Comparison of ENCODE assay signal across 1 cellular context in the genomic region with DNA sequence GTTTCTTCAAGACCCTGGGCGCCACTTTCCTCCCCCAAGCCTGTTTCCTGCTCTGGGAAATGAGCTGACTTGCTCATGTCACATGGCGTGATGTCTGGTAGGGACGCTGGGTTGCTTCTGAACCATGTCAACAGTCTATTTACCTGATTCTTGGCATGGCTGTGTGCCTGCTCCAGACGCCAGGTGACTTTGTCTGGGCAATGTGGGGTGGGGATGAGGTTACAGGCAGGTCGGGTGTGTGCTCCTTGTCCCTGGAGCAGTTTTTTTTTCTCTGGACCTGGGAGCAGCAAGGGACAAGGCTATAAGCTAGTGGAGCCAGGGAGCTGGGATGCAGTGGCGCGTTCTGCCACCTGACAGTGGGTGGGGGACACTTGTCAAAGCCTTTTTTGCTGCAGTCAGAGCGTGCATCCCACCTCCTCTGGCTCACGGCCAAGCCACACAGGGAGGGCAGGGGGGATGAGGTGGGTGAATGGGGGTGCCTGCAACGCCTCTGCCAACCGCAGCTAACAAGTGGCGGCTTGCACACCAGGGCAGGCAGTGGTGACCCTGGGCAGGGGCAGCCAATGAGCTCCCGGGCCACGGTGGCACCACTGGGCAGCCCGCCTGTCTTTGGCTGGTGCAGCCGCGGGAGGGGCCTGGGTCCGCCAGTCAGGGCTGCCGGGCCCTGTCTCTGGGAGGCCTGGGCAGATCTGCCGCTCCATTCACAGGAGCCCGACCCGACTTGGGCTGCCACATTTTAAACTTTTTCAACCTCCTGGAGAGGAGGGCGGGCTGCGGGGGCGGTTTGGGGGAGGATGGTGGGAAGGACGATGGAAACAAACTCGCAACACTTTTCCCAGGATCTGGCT.
TF ChIP-seq lines count a peak whose summit lies in the region.

No MANE protein-coding gene starts in this region.

TF ChIP-seq in HepG2, 621 proteins besides CTCF, POLR2A, EP300 and RAD21 (continued from another document and continues in another):
- TF ChIP-seq, protein P1, sequence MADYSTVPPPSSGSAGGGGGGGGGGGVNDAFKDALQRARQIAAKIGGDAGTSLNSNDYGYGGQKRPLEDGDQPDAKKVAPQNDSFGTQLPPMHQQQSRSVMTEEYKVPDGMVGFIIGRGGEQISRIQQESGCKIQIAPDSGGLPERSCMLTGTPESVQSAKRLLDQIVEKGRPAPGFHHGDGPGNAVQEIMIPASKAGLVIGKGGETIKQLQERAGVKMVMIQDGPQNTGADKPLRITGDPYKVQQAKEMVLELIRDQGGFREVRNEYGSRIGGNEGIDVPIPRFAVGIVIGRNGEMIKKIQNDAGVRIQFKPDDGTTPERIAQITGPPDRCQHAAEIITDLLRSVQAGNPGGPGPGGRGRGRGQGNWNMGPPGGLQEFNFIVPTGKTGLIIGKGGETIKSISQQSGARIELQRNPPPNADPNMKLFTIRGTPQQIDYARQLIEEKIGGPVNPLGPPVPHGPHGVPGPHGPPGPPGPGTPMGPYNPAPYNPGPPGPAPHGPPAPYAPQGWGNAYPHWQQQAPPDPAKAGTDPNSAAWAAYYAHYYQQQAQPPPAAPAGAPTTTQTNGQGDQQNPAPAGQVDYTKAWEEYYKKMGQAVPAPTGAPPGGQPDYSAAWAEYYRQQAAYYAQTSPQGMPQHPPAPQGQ (CRISPR knock-in tag; IDR thresholded peaks at IDR 0.05; ENCODE audit: borderline replicate concordance) = no peak; the same call in 1 of the 2 replicates
- TF ChIP-seq ZNF616 (CRISPR knock-in tag; IDR thresholded peaks at IDR 0.05; ENCODE audit: low read depth) = no peak
- no peak for TF ChIP-seq MXI1 (IDR thresholded peaks at IDR 0.05; ENCODE audit: borderline replicate concordance, low read depth, low read length)
- TF ChIP-seq STAG1 (CRISPR knock-in tag; IDR thresholded peaks at IDR 0.05) = no peak; the same call in 1 of the 2 replicates
- no peak; the same call in 1 of the 2 replicates for TF ChIP-seq NR2F6 (IDR thresholded peaks at IDR 0.05)
- peak; percentile 78 for TF ChIP-seq NR2F6 (CRISPR knock-in tag; IDR thresholded peaks at IDR 0.05)
- 0 out of 2 replicates have a peak, but pooled peaks have one; percentile 38 for TF ChIP-seq ZNF7 (CRISPR knock-in tag; IDR thresholded peaks at IDR 0.05)
- TF ChIP-seq ZNF747 (CRISPR knock-in tag; IDR thresholded peaks at IDR 0.05; ENCODE audit: borderline replicate concordance) = peak; percentile 58; the same call in 1 of the 2 replicates
- peak; percentile 98 for TF ChIP-seq RFX5 (IDR thresholded peaks at IDR 0.05; ENCODE audit: low read depth, low read length)
- TF ChIP-seq ELF1 (CRISPR knock-in tag; IDR thresholded peaks at IDR 0.05) = no peak
- TF ChIP-seq HNF4A (CRISPR knock-in tag; IDR thresholded peaks at IDR 0.05) = no peak
- 0 out of 2 replicates have a peak, but pooled peaks have one; percentile 21 for TF ChIP-seq ZFP36L1 (CRISPR knock-in tag; IDR thresholded peaks at IDR 0.05)
- TF ChIP-seq CENPT (CRISPR knock-in tag; IDR thresholded peaks at IDR 0.05; ENCODE audit: low read depth) = peak; percentile 69; the same call in 1 of the 2 replicates
- TF ChIP-seq HMGXB3 (CRISPR knock-in tag; IDR thresholded peaks at IDR 0.05; ENCODE audit: borderline replicate concordance) = no peak
- no peak for TF ChIP-seq ZNF589 (CRISPR knock-in tag; conservative IDR thresholded peaks at IDR 0.05)
- no peak for TF ChIP-seq ZFP1 (CRISPR knock-in tag; IDR thresholded peaks at IDR 0.05)
- TF ChIP-seq ZNF607 (CRISPR knock-in tag; IDR thresholded peaks at IDR 0.05; ENCODE audit: borderline replicate concordance) = 0 out of 2 replicates have a peak, but pooled peaks have one; percentile 50
- no peak for TF ChIP-seq TSC22D2 (CRISPR knock-in tag; IDR thresholded peaks at IDR 0.05; ENCODE audit: borderline replicate concordance)
- TF ChIP-seq ATAD3A (CRISPR knock-in tag; IDR thresholded peaks at IDR 0.05) = no peak
- TF ChIP-seq HNRNPL (IDR thresholded peaks at IDR 0.05; ENCODE audit: low read depth, low read length) = peak; percentile 97
- TF ChIP-seq ZNF605 (CRISPR knock-in tag; IDR thresholded peaks at IDR 0.05) = no peak
- TF ChIP-seq TBX2 (CRISPR knock-in tag; IDR thresholded peaks at IDR 0.05; ENCODE audit: borderline replicate concordance) = peak; percentile 76
- TF ChIP-seq ZNF558 (CRISPR knock-in tag; IDR thresholded peaks at IDR 0.05; ENCODE audit: borderline replicate concordance) = no peak
- no peak for TF ChIP-seq SRSF4 (IDR thresholded peaks at IDR 0.05; ENCODE audit: low read depth, low read length, poor library complexity, severe bottlenecking)
- peak; percentile 69 for TF ChIP-seq RBFOX2 (IDR thresholded peaks at IDR 0.05; ENCODE audit: low read depth, low read length)
- no peak for TF ChIP-seq CAMTA2 (CRISPR knock-in tag; IDR thresholded peaks at IDR 0.05; ENCODE audit: borderline replicate concordance)
- TF ChIP-seq, protein P2, sequence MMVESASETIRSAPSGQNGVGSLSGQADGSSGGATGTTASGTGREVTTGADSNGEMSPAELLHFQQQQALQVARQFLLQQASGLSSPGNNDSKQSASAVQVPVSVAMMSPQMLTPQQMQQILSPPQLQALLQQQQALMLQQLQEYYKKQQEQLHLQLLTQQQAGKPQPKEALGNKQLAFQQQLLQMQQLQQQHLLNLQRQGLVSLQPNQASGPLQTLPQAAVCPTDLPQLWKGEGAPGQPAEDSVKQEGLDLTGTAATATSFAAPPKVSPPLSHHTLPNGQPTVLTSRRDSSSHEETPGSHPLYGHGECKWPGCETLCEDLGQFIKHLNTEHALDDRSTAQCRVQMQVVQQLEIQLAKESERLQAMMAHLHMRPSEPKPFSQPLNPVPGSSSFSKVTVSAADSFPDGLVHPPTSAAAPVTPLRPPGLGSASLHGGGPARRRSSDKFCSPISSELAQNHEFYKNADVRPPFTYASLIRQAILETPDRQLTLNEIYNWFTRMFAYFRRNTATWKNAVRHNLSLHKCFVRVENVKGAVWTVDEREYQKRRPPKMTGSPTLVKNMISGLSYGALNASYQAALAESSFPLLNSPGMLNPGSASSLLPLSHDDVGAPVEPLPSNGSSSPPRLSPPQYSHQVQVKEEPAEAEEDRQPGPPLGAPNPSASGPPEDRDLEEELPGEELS (CRISPR knock-in tag; IDR thresholded peaks at IDR 0.05) = no peak; the same call in none of the 2 replicates
- TF ChIP-seq YEATS4 (CRISPR knock-in tag; IDR thresholded peaks at IDR 0.05; ENCODE audit: borderline replicate concordance) = peak; percentile 63; the same call in 1 of the 2 replicates
- TF ChIP-seq, protein P3, sequence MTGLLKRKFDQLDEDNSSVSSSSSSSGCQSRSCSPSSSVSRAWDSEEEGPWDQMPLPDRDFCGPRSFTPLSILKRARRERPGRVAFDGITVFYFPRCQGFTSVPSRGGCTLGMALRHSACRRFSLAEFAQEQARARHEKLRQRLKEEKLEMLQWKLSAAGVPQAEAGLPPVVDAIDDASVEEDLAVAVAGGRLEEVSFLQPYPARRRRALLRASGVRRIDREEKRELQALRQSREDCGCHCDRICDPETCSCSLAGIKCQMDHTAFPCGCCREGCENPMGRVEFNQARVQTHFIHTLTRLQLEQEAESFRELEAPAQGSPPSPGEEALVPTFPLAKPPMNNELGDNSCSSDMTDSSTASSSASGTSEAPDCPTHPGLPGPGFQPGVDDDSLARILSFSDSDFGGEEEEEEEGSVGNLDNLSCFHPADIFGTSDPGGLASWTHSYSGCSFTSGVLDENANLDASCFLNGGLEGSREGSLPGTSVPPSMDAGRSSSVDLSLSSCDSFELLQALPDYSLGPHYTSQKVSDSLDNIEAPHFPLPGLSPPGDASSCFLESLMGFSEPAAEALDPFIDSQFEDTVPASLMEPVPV (CRISPR knock-in tag; IDR thresholded peaks at IDR 0.05) = no peak
- TF ChIP-seq MAFG (CRISPR knock-in tag; IDR thresholded peaks at IDR 0.05) = no peak
- TF ChIP-seq KLF11 (CRISPR knock-in tag; IDR thresholded peaks at IDR 0.05) = no peak
- TF ChIP-seq ZUFSP (CRISPR knock-in tag; IDR thresholded peaks at IDR 0.05; ENCODE audit: borderline replicate concordance) = no peak
- TF ChIP-seq ZNF879 (CRISPR knock-in tag; IDR thresholded peaks at IDR 0.05) = no peak
- TF ChIP-seq ZNF274 (CRISPR knock-in tag; IDR thresholded peaks at IDR 0.05) = peak; percentile 66; the same call in 1 of the 2 replicates
- no peak for TF ChIP-seq ZBTB3 (CRISPR knock-in tag; IDR thresholded peaks at IDR 0.05; ENCODE audit: borderline replicate concordance, low read depth)
- no peak for TF ChIP-seq ZNF501 (CRISPR knock-in tag; IDR thresholded peaks at IDR 0.05)
- TF ChIP-seq, protein P4, sequence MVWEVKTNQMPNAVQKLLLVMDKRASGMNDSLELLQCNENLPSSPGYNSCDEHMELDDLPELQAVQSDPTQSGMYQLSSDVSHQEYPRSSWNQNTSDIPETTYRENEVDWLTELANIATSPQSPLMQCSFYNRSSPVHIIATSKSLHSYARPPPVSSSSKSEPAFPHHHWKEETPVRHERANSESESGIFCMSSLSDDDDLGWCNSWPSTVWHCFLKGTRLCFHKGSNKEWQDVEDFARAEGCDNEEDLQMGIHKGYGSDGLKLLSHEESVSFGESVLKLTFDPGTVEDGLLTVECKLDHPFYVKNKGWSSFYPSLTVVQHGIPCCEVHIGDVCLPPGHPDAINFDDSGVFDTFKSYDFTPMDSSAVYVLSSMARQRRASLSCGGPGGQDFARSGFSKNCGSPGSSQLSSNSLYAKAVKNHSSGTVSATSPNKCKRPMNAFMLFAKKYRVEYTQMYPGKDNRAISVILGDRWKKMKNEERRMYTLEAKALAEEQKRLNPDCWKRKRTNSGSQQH (CRISPR knock-in tag; IDR thresholded peaks at IDR 0.05; ENCODE audit: low read depth) = no peak
- no peak for TF ChIP-seq ONECUT2 (CRISPR knock-in tag; IDR thresholded peaks at IDR 0.05)
- TF ChIP-seq ETV6 (CRISPR knock-in tag; conservative IDR thresholded peaks at IDR 0.05) = no peak
- no peak for TF ChIP-seq ZNF260 (CRISPR knock-in tag; IDR thresholded peaks at IDR 0.05; ENCODE audit: borderline replicate concordance, low read depth)
- TF ChIP-seq, protein P5, sequence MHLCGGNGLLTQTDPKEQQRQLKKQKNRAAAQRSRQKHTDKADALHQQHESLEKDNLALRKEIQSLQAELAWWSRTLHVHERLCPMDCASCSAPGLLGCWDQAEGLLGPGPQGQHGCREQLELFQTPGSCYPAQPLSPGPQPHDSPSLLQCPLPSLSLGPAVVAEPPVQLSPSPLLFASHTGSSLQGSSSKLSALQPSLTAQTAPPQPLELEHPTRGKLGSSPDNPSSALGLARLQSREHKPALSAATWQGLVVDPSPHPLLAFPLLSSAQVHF (CRISPR knock-in tag; IDR thresholded peaks at IDR 0.05) = no peak
- TF ChIP-seq TEAD2 (CRISPR knock-in tag; IDR thresholded peaks at IDR 0.05) = no peak
- TF ChIP-seq NCOA5 (CRISPR knock-in tag; IDR thresholded peaks at IDR 0.05) = no peak
- no peak; the same call in 1 of the 2 replicates for TF ChIP-seq ZNF333 (CRISPR knock-in tag; IDR thresholded peaks at IDR 0.05; ENCODE audit: borderline replicate concordance)
- 0 out of 2 replicates have a peak, but pooled peaks have one; percentile 29 for TF ChIP-seq ZNF414 (CRISPR knock-in tag; IDR thresholded peaks at IDR 0.05)
- 0 out of 2 replicates have a peak, but pooled peaks have one; percentile 49 for TF ChIP-seq ZFX (CRISPR knock-in tag; IDR thresholded peaks at IDR 0.05; ENCODE audit: low read depth)
